Comparison of ENCODE assay signal across 14 cellular contexts in genomic region chr21:38680401-38680800, GRCh38.
"Had no signal": no experiment of that assay in that cellular context is flagged by ENCODE, and none has a peak within 500 bp of the region (broad histone marks: within the 10 kb centered on the region; RNA-seq: fewer than 3 reads in every experiment).

No MANE protein-coding gene starts in this region.

- H3K27ac ChIP-seq: esophagus muscularis mucosa, heart right ventricle, left lung, ovary, suprapubic skin, upper lobe of left lung had no signal

- DNase-seq: activated CD4-positive, alpha-beta T cell treated with anti-CD3 and anti-CD28 coated beads, Interleukin-2, amount 50 U/mL, for 1 hour; activated naive CD4-positive, alpha-beta T cell treated with anti-CD3 and anti-CD28 coated beads for 36 hours; activated T-cell treated with anti-CD3 and anti-CD28 coated beads for 4 hours; heart right ventricle; left lung; nephron progenitor cell; ovary; stimulated activated CD4-positive, alpha-beta T cell treated with anti-CD3 and anti-CD28 coated beads, Interleukin-4, amount 100 ng/mL, for 1 hour; stimulated activated CD8-positive, alpha-beta memory T cell treated with anti-CD3 and anti-CD28 coated beads, Interleukin-4, amount 100 ng/mL, for 48 hours; stimulated activated naive CD8-positive, alpha-beta T cell treated with anti-CD3 and anti-CD28 coated beads, Interleukin-15, Interleukin-2, amounts not matched to agents 100 U/mL and 50 U/mL, for 24 hours; upper lobe of left lung had no signal

- H3K9me3 ChIP-seq: esophagus muscularis mucosa, left lung, ovary, suprapubic skin, upper lobe of left lung had no signal

- H3K27me3 ChIP-seq: ovary, upper lobe of left lung had no signal

- H3K4me3 ChIP-seq: esophagus muscularis mucosa, heart right ventricle, left lung, ovary, suprapubic skin, upper lobe of left lung had no signal

- ATAC-seq: activated T-helper 17 cell treated with anti-CD3 and anti-CD28 coated beads, Interleukin-2, amount 50 U/mL, for 72 hours; stimulated activated naive CD8-positive, alpha-beta T cell treated with anti-CD3 and anti-CD28 coated beads, Interleukin-15, Interleukin-2, amounts not matched to agents 100 U/mL and 50 U/mL, for 24 hours had no signal

- H3K36me3 ChIP-seq: esophagus muscularis mucosa, heart right ventricle, left lung, ovary, suprapubic skin, upper lobe of left lung had no signal
